Comparison of ENCODE assay signal across 10 cellular contexts in genomic region chr21:46455575-46456385, GRCh38. TPM values are rescaled to one million over a fixed set of nuclear protein-coding genes. Genes with fewer than 3 reads are reported as not detected.
A peak's percentile ranks its signal among the peaks of the same experiment; 100 is the strongest.
DNase-seq lines count a peak whose midpoint lies in the region; ATAC-seq, FAIRE-seq and TF ChIP-seq lines count a peak whose summit lies in the region.
"Had no signal": no experiment of that assay in that cellular context is flagged by ENCODE, and none has a peak within 500 bp of the region (broad histone marks: within the 10 kb centered on the region; RNA-seq: fewer than 3 reads in every experiment).

No MANE protein-coding gene starts in this region.

- H3K4me2 ChIP-seq in mammary epithelial cell (ENCODE audit: insufficient read depth, low read depth, low read length) = peak overlapping the region; percentile 60
- no peak overlapping the region for H3K4me2 ChIP-seq in mesenchymal stem cell (ENCODE audit: low read length, poor library complexity, severe bottlenecking)

- in situ Hi-C loops in mammary epithelial cell (cut with MboI; ENCODE audit: low sequenced_read_pairs in 2 of 2) = no loop called here

- H3K4ac ChIP-seq in mesenchymal stem cell (ENCODE audit: low read depth in 1 of 2, low read length in 2 of 2) = no peak overlapping the region

- H3K27me3 ChIP-seq in mammary epithelial cell (ENCODE audit: insufficient read depth, low read length) = no peaks in the 10 kb centered on the region
- no peaks in the 10 kb centered on the region for H3K27me3 ChIP-seq in mesenchymal stem cell (ENCODE audit: control insufficient read depth in 1 of 2, insufficient read depth in 1 of 2, low read length in 2 of 2)

- WGBS in mammary epithelial cell (ENCODE audit: low coverage, missing lambda C conversion rate) = 31% methylated on average over 10 of the region's 10 CpGs
- WGBS in mesenchymal stem cell = 67% methylated on average over 9 of the region's 10 CpGs

- H4K8ac ChIP-seq in mesenchymal stem cell (ENCODE audit: low read length) = no peak overlapping the region

- dilution Hi-C loops in mammary epithelial cell (cut with HindIII; ENCODE audit: low sequenced_read_pairs) = no loop called here

- CTCF ChIA-PET in mammary epithelial cell (lab: Charles Lee; ENCODE audit: low non-redundant PET) = no interaction called here

- intact Hi-C loops in mammary epithelial cell (cut with micrococcal nuclease) = loop anchor here (5.0 kb wide), 2 partner anchors 128 to 313 kb away; a partner anchor contains a TSS

- no peak overlapping the region for H2BK120ac ChIP-seq in mesenchymal stem cell (ENCODE audit: low read depth, low read length)

- H3K36me3 ChIP-seq in mammary epithelial cell (ENCODE audit: insufficient read depth, low read length) (no peaks in the 10 kb centered on the region), mesenchymal stem cell (ENCODE audit: control insufficient read depth in 1 of 2, insufficient read depth in 2 of 2, low read depth in 1 of 2, low read length in 2 of 2) (peaks cover 2 to 4% of the 10 kb centered on the region in 2 experiments)

- peak overlapping the region; percentile 59 for H3K27ac ChIP-seq in mammary epithelial cell (ENCODE audit: insufficient read depth, low read depth, low read length)
- no peak overlapping the region for H3K27ac ChIP-seq in mesenchymal stem cell (ENCODE audit: low read length, poor library complexity, severe bottlenecking)

- DNase-seq in AG08395 (ENCODE audit: low spot score) (peak; percentile 61), LHCN-M2 (ENCODE audit: low read depth) (peak; percentile 91), mammary epithelial cell (peak; percentile 71), mesenchymal stem cell (peak; percentile 34), RCC 7860 (ENCODE audit: low spot score) (no peak)
- no peak for DNase-seq in central memory CD4-positive, alpha-beta T cell
- DNase-seq in stimulated activated CD4-positive, alpha-beta T cell treated with anti-CD3 and anti-CD28 coated beads, Interleukin-15, amount 100 ng/mL, for 24 hours = no peak
- DNase-seq: NCI-H187 had no signal

- no peaks in the 10 kb centered on the region for H4K20me1 ChIP-seq in mammary epithelial cell (ENCODE audit: insufficient read depth, low read length)

- no peak for ATAC-seq in HG03457 (IDR thresholded peaks at IDR 0.05; ENCODE audit: unreplicated experiment)

- H3K4me3 ChIP-seq in mammary epithelial cell (replicated peaks in 1 of 3; ENCODE audit: insufficient read depth in 1 of 3, low read depth in 2 of 3, low read length in 3 of 3) (no peak overlapping the region), mesenchymal stem cell (ENCODE audit: insufficient read depth in 1 of 2, low read depth in 1 of 2, low read length in 2 of 2) (no peak overlapping the region)
- H3K4me3 ChIP-seq: HAP-1 had no signal

- H2BK12ac ChIP-seq in mesenchymal stem cell (ENCODE audit: low read length in 2 of 2) = no peak overlapping the region

- BruUV-seq in mammary epithelial cell (replicated peaks; lab: Mats Ljungman, UMichigan) = no TSS peak

- H3K14ac ChIP-seq in mesenchymal stem cell (ENCODE audit: low read length in 2 of 2) = no peak overlapping the region

- H3K9me3 ChIP-seq in mammary epithelial cell (replicated peaks; ENCODE audit: insufficient read depth, low read length) = no peaks in the 10 kb centered on the region
- no peaks in the 10 kb centered on the region for H3K9me3 ChIP-seq in mesenchymal stem cell (ENCODE audit: control insufficient read depth, low read length)
- H3K9me3 ChIP-seq: HAP-1 had no signal

- H3K4me1 ChIP-seq in mammary epithelial cell (ENCODE audit: insufficient read depth, low read length) (peaks cover 33% of the 10 kb centered on the region), mesenchymal stem cell (ENCODE audit: control insufficient read depth, insufficient read depth, low read depth, low read length) (peaks cover 10% of the 10 kb centered on the region)

- peaks cover 48% of the 10 kb centered on the region for H3K79me1 ChIP-seq in mesenchymal stem cell (replicated peaks; ENCODE audit: low read length, poor library complexity, severe bottlenecking)

- H2AFZ ChIP-seq in mammary epithelial cell (ENCODE audit: low read depth, low read length) (no peak overlapping the region), mesenchymal stem cell (ENCODE audit: low read depth, low read length) (no peak overlapping the region)

- peak overlapping the region in 1 of 2 experiments; percentile 18 for H3K18ac ChIP-seq in mesenchymal stem cell (ENCODE audit: low read depth in 1 of 2, low read length in 2 of 2)

- no peak for TF ChIP-seq CTCF in mammary epithelial cell (conservative IDR thresholded peaks at IDR 0.05 in 1 of 2, IDR thresholded peaks at IDR 0.05 in 1 of 2; ENCODE audit: extremely low read depth in 1 of 2, insufficient read depth in 1 of 2, low read depth in 1 of 2, low read length in 2 of 2)

- H2AK5ac ChIP-seq in mesenchymal stem cell (ENCODE audit: low read length, severe bottlenecking) = no peak overlapping the region

- H2BK15ac ChIP-seq in mesenchymal stem cell (ENCODE audit: low read depth, poor library complexity, severe bottlenecking) = no peak overlapping the region

- no peak overlapping the region for H2BK5ac ChIP-seq in mesenchymal stem cell (ENCODE audit: low read depth, low read length, poor library complexity, severe bottlenecking)

- H3K23ac ChIP-seq in mesenchymal stem cell (ENCODE audit: low read length in 2 of 2) = no peak overlapping the region

- no peak for FAIRE-seq in RCC 7860 (lab: Jason Lieb, UNC)

- H3K9ac ChIP-seq in mammary epithelial cell (ENCODE audit: insufficient read depth, low read length) (no peak overlapping the region), mesenchymal stem cell (ENCODE audit: low read length) (peak overlapping the region; percentile 38)

- H4K91ac ChIP-seq in mesenchymal stem cell (ENCODE audit: low read length) = no peak overlapping the region

- peaks cover 67% of the 10 kb centered on the region for H3K79me2 ChIP-seq in mammary epithelial cell (ENCODE audit: insufficient read depth, low read length)

RNA-seq across cellular contexts. Expression of gene DIP2A, which starts 2.9 kb away (rescaled TPM):
- total RNA-seq in LHCN-M2 (2014; rRNA removed) = 20.9 and 21.5 TPM in 2 replicates
- 9.6 TPM for polyA plus RNA-seq in LHCN-M2 (2012)
- 10 to 100 TPM; 49.5 to 51.3 TPM for total RNA-seq in mammary epithelial cell
- 29.3 TPM for polyA plus RNA-seq in mammary epithelial cell
- polyA minus RNA-seq in mammary epithelial cell = 34.9 TPM
- polyA plus RNA-seq in mesenchymal stem cell (2013, experiment 1 of 2) = 14.2 TPM
- 13.3 TPM for polyA plus RNA-seq in mesenchymal stem cell (2013, experiment 2 of 2)

Comparison
In these comparisons a context has a peak if more than half of its experiments do, and no peak if none do; other contexts are left out.
1. DNase-seq: peak in AG08395 (single experiment), LHCN-M2 (single experiment), mammary epithelial cell (single experiment) and mesenchymal stem cell (single experiment); none in RCC 7860 (single experiment), central memory CD4-positive, alpha-beta T cell (single experiment) and stimulated activated CD4-positive, alpha-beta T cell treated with anti-CD3 and anti-CD28 coated beads, Interleukin-15, amount 100 ng/mL, for 24 hours (single experiment).